In the genomic region with DNA sequence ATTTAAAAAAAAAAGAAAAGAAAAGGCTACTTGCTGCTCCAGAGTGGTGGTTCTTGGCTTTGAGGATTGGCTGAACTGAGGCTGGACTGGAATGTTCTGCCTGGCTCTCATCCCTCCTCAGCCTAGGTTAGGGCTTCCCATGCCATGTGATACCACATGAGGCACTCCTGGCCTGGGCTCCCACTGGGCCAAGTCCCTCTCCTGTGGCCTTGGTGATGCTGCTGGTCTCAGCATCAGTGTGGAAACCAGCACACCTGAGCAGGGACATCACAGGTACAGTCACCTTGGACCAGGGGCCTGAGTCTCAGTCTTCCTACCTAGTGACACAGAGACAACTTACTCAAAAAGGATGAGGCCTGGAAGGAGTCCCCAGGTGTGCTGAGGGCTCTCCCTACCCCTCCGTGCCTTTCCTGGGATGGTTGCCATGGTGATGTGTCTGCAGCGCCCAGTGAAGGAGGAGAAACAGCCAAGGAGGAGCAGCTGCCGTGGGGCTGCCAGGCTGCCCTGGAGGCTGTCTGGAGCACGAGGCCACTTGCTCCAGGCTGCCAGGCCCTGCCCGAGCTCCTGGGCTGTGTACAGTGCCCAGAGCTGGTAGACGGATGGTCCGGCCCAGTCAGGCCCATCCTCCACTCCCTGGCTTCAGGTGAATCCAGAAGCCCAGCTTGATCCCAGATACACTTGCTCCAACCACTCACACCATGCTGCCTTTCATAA, we compare ENCODE assay signal across 13 cellular contexts.
A peak's percentile ranks its signal among the peaks of the same experiment; 100 is the strongest.
DNase-seq lines count a peak whose midpoint lies in the region; ATAC-seq and TF ChIP-seq lines count a peak whose summit lies in the region.
"Had no signal": no experiment of that assay in that cellular context is flagged by ENCODE, and none has a peak within 500 bp of the region (broad histone marks: within the 10 kb centered on the region; RNA-seq: fewer than 3 reads in every experiment).

No MANE protein-coding gene starts in this region.

- in situ Hi-C loops in G401 (cut with HindIII; ENCODE audit: low sequenced_read_pairs) = no loop called here

- H3K4me3 Mint-ChIP-seq in brain = no peak overlapping the region
- H3K4me3 Mint-ChIP-seq: activated CD4-positive, alpha-beta T cell treated with anti-CD3 and anti-CD28 coated beads, Interleukin-2, amount 10 ng/mL, durations not matched to agents 7 days and 5 days; CD14-positive monocyte; T-helper 17 cell had no signal

- H3K9me3 Mint-ChIP-seq in brain = no peaks in the 10 kb centered on the region
- H3K9me3 Mint-ChIP-seq: activated CD4-positive, alpha-beta T cell treated with anti-CD3 and anti-CD28 coated beads, Interleukin-2, amount 10 ng/mL, durations not matched to agents 7 days and 5 days had no signal

- DNase-seq in D341Med (ENCODE audit: low spot score) = peak; percentile 21
- peak; percentile 66 for DNase-seq in G401 (ENCODE audit: low spot score)
- peak; percentile 27 for DNase-seq in midbrain (lab: John Stamatoyannopoulos, UW)
- no peak for DNase-seq in GDM1 (lab: John Stamatoyannopoulos, UW)
- DNase-seq in A172 (ENCODE audit: low spot score) = no peak
- DNase-seq: activated CD4-positive, alpha-beta T cell treated with anti-CD3 and anti-CD28 coated beads, Interleukin-2, amount 10 ng/mL, durations not matched to agents 7 days and 5 days; NCI-H774; retina; T-helper 17 cell had no signal

- H3K27me3 Mint-ChIP-seq in brain = no peaks in the 10 kb centered on the region
- H3K27me3 Mint-ChIP-seq: activated CD4-positive, alpha-beta T cell treated with anti-CD3 and anti-CD28 coated beads, Interleukin-2, amount 10 ng/mL, durations not matched to agents 7 days and 5 days; T-helper 17 cell had no signal

- H3K4me1 Mint-ChIP-seq in brain = peaks cover 11% of the 10 kb centered on the region
- H3K4me1 Mint-ChIP-seq: activated CD4-positive, alpha-beta T cell treated with anti-CD3 and anti-CD28 coated beads, Interleukin-2, amount 10 ng/mL, durations not matched to agents 7 days and 5 days; CD14-positive monocyte; T-helper 17 cell had no signal

- TF ChIP-seq CTCF in brain (conservative IDR thresholded peaks at IDR 0.05) = no peak

- ATAC-seq in HG03442 (IDR thresholded peaks at IDR 0.05; ENCODE audit: unreplicated experiment) = no peak
- ATAC-seq: gastroesophageal sphincter, T-helper 17 cell had no signal

- peaks cover 22% of the 10 kb centered on the region for H3K36me3 Mint-ChIP-seq in brain
- H3K36me3 Mint-ChIP-seq: CD14-positive monocyte had no signal

- peak overlapping the region in 4 of 5 experiments; percentile 43 to 89 (median 84) for H3K27ac Mint-ChIP-seq in brain
- H3K27ac Mint-ChIP-seq: activated CD4-positive, alpha-beta T cell treated with anti-CD3 and anti-CD28 coated beads, Interleukin-2, amount 10 ng/mL, durations not matched to agents 7 days and 5 days; CD14-positive monocyte; T-helper 17 cell had no signal

Comparison
In these comparisons a context has a peak if more than half of its experiments do, and no peak if none do; other contexts are left out.
1. DNase-seq: peak in D341Med (single experiment), G401 (single experiment) and midbrain (single experiment); none in GDM1 (single experiment) and A172 (single experiment).